ENCODE assay signal across 25 cellular contexts in genomic region chr19:35351441-35352176, GRCh38. TPM values are rescaled to one million over a fixed set of nuclear protein-coding genes. Genes with fewer than 3 reads are reported as not detected.
DNase-seq lines count a peak whose midpoint lies in the region; ATAC-seq, FAIRE-seq and TF ChIP-seq lines count a peak whose summit lies in the region.
"Had no signal": no experiment of that assay in that cellular context is flagged by ENCODE, and none has a peak within 500 bp of the region (broad histone marks: within the 10 kb centered on the region; RNA-seq: fewer than 3 reads in every experiment).

No MANE protein-coding gene starts in this region.

- TF ChIP-seq CTCF in GM12878 (IDR thresholded peaks at IDR 0.05 in 2 of 3, conservative IDR thresholded peaks at IDR 0.05 in 1 of 3; ENCODE audit: control insufficient read depth in 2 of 3, extremely low read depth in 1 of 3, insufficient read depth in 1 of 3, low read depth in 3 of 3, low read length in 3 of 3) (no peak), lower lobe of right lung (IDR thresholded peaks at IDR 0.05) (no peak), type B pancreatic cell (conservative IDR thresholded peaks at IDR 0.05) (no peak)

- POLR2A ChIA-PET in GM12878 (lab: Charles Lee): interaction anchor here (3.7 to 5.5 kb wide), 2 partner anchors 67 to 117 kb away, joined by 30 to 35 read pairs; no protein-coding TSS in a partner anchor

- no peaks in the 10 kb centered on the region for H4K20me1 ChIP-seq in GM12878 (ENCODE audit: control insufficient read depth, insufficient read depth)

- in situ Hi-C loops in GM12878 (cut with MboI): no loop called here

- ATAC-seq in GM12878: no peak
- ATAC-seq in lower lobe of right lung: peak in 1 of 2 donors; percentile 20
- no peak for ATAC-seq in HG03565 (IDR thresholded peaks at IDR 0.05; ENCODE audit: unreplicated experiment)

- no peak overlapping the region for H3K4me3 ChIP-seq in GM12878
- no peak overlapping the region for H3K4me3 ChIP-seq in lower lobe of right lung
- H3K4me3 ChIP-seq: skin epidermis had no signal

- FAIRE-seq in GM12878 (lab: Jason Lieb, UNC): no peak
- FAIRE-seq: astrocyte, endometrium had no signal

- no peaks in the 10 kb centered on the region for H3K9me3 Mint-ChIP-seq in type B pancreatic cell
- H3K9me3 Mint-ChIP-seq: activated naive CD4-positive, alpha-beta T cell treated with anti-CD3 and anti-CD28 coated beads for 36 hours; immature natural killer cell had no signal

- H3K36me3 Mint-ChIP-seq in type B pancreatic cell: no peaks in the 10 kb centered on the region
- H3K36me3 Mint-ChIP-seq: immature natural killer cell had no signal

- peaks cover 18% of the 10 kb centered on the region for H3K27me3 Mint-ChIP-seq in type B pancreatic cell
- H3K27me3 Mint-ChIP-seq: naive B cell had no signal

- H3K4me1 ChIP-seq in GM12878 (ENCODE audit: control insufficient read depth, insufficient read depth, low read length): peaks cover 53% of the 10 kb centered on the region
- H3K4me1 ChIP-seq in lower lobe of right lung: peaks cover 13% of the 10 kb centered on the region

- no peak overlapping the region for H3K4me2 ChIP-seq in GM12878 (ENCODE audit: control insufficient read depth, insufficient read depth)

- 93% methylated on average over 47 of the region's 47 CpGs for WGBS in GM12878 (ENCODE audit: insufficient coverage, insufficient replicate concordance, low lambda C conversion rate, missing lambda C conversion rate)

- TF ChIP-seq RAD21 in GM12878 (IDR thresholded peaks at IDR 0.05; ENCODE audit: insufficient read depth, low read depth, low read length): no peak

- CTCF ChIA-PET in GM12878 (lab: Yijun Ruan, JAX): interaction anchor here (0.6 to 6.7 kb wide), 12 partner anchors 12 to 648 kb away, joined by 3 to 168 read pairs (median 4); no protein-coding TSS in a partner anchor

- DNase-seq in activated effector memory CD4-positive, alpha-beta T cell treated with anti-CD3 and anti-CD28 coated beads, Interleukin-2, amount 50 U/mL, for 16 hours: peak; percentile 61
- DNase-seq in activated effector memory CD4-positive, alpha-beta T cell treated with Interleukin-2 at 50 U/mL for 16 hours: no peak
- no peak for DNase-seq in GM12878 (ENCODE audit: low read depth, low spot score)
- DNase-seq in lower lobe of right lung: peak; percentile 45
- peak; percentile 69 for DNase-seq in type B pancreatic cell (ENCODE audit: extremely low spot score, unreplicated experiment)
- DNase-seq in SW480 (ENCODE audit: low spot score): no peak
- no peak for DNase-seq in mucosa of gallbladder (ENCODE audit: low spot score)
- DNase-seq: activated CD4-positive, alpha-beta T cell treated with anti-CD3 and anti-CD28 coated beads for 1 hour; activated naive CD4-positive, alpha-beta T cell treated with anti-CD3 and anti-CD28 coated beads for 36 hours; DMS153; immature natural killer cell; naive B cell; NCI-H1092; NCI-H2081 treated with DMSO at 0.1 percent for 48 hours; NK-92 treated with Interleukin-12 subunit alpha and Interleukin-12 subunit beta, amount 100 ng/mL, for 24 hours; RPMI8226; stimulated activated CD4-positive, alpha-beta T cell treated with anti-CD3 and anti-CD28 coated beads, Interleukin-4, amount 100 ng/mL, for 24 hours; substantia nigra had no signal

- RAD21 ChIA-PET in GM12878 (lab: Charles Lee; ENCODE audit: unreplicated experiment): interaction anchor here (0.8 to 6.8 kb wide), 8 partner anchors 19 to 143 kb away, joined by 3 to 109 read pairs (median 24); no protein-coding TSS in a partner anchor

- no TSS peak for BruUV-seq in GM12878 (replicated peaks; lab: Mats Ljungman, UMichigan)

- TF ChIP-seq POLR2A in GM12878 (IDR thresholded peaks at IDR 0.05; ENCODE audit: low read depth, low read length): peak; percentile 46

- no peaks in the 10 kb centered on the region for H3K36me3 ChIP-seq in GM12878 (ENCODE audit: control insufficient read depth in 2 of 2, insufficient read depth in 2 of 2, low read length in 1 of 2)
- H3K36me3 ChIP-seq in lower lobe of right lung: no peaks in the 10 kb centered on the region

- H3K27ac ChIP-seq in GM12878 (ENCODE audit: control insufficient read depth, insufficient read depth) (no peak overlapping the region), lower lobe of right lung (no peak overlapping the region)

- H2AFZ ChIP-seq in GM12878 (ENCODE audit: control insufficient read depth, low read depth, low read length): no peak overlapping the region

- H3K9me3 ChIP-seq in GM12878 (replicated peaks; ENCODE audit: control insufficient read depth, insufficient read depth, low read length) (no peaks in the 10 kb centered on the region), lower lobe of right lung (no peaks in the 10 kb centered on the region)

- no peak overlapping the region for H3K4me3 Mint-ChIP-seq in type B pancreatic cell
- H3K4me3 Mint-ChIP-seq: activated naive CD4-positive, alpha-beta T cell treated with anti-CD3 and anti-CD28 coated beads for 36 hours; immature natural killer cell had no signal

- H3K27me3 ChIP-seq in GM12878 (replicated peaks in 1 of 2; ENCODE audit: control insufficient read depth in 2 of 2, insufficient read depth in 2 of 2, low read length in 1 of 2) (no peaks in the 10 kb centered on the region), lower lobe of right lung (ENCODE audit: low read depth) (peaks cover 16% of the 10 kb centered on the region)

- H3K9ac ChIP-seq in GM12878 (ENCODE audit: control insufficient read depth, insufficient read depth, low read length): no peak overlapping the region

- SMC1A ChIA-PET in GM12878 (lab: Charles Lee; ENCODE audit: uncharacterized antibody, unreplicated experiment): interaction anchor here (0.8 to 7.7 kb wide), 13 partner anchors 18 to 210 kb away, joined by 3 to 152 read pairs (median 14); partner anchors contain the start of gene CD22

- H3K27ac Mint-ChIP-seq in type B pancreatic cell: no peak overlapping the region
- H3K27ac Mint-ChIP-seq: immature natural killer cell had no signal

- intact Hi-C loops in GM12878 (cut with micrococcal nuclease; ENCODE audit: unreplicated experiment) (loop anchor here (1.0 to 2.0 kb wide), 5 partner anchors 50 to 144 kb away; no protein-coding TSS in a partner anchor), lower lobe of right lung (cut with DNase I) (no loop called here)

- no peak for TF ChIP-seq EP300 in GM12878 (IDR thresholded peaks at IDR 0.05; ENCODE audit: borderline replicate concordance in 1 of 2, control insufficient read depth in 1 of 2, low read depth in 2 of 2, low read length in 2 of 2)

- H3K79me2 ChIP-seq in GM12878 (ENCODE audit: control insufficient read depth, insufficient read depth, low read length): no peaks in the 10 kb centered on the region

- H3K4me1 Mint-ChIP-seq in type B pancreatic cell (ENCODE audit: unreplicated experiment): peaks cover 14% of the 10 kb centered on the region

RNA-seq across cellular contexts. Expression of gene FFAR1, which starts 3.9 kb away (rescaled TPM):
- 4.1 and 5.1 TPM in 2 replicates for total RNA-seq in GM12878 (2013; cell fraction: nucleolus; rRNA removed)
- 0.27 and 0.28 TPM in 2 replicates for total RNA-seq in GM12878 (2014; rRNA removed)
- 0.13 TPM in 1 of 2 replicates, not detected in the other for total RNA-seq in GM12878 (2014; rRNA removed; fragmentation: Illumina TruSeq; extraction: Trizol)
- total RNA-seq in GM12878 (2021): 0.43 and 0.62 TPM in 2 replicates
- 0.92 TPM for polyA plus RNA-seq in GM12878 (2011; ENCODE audit: low read depth)
- 0.13 and 0.15 TPM in 2 replicates for polyA plus RNA-seq in GM12878 (2011; rRNA removed)
- polyA plus RNA-seq in GM12878 (2011; cell fraction: cytosol; rRNA removed): 0.19 and 0.28 TPM in 2 replicates
- 1.5 TPM in 2 replicates for polyA plus RNA-seq in GM12878 (2011; cell fraction: nucleus; rRNA removed)
- 0.49 and 1.6 TPM in 2 replicates for polyA plus RNA-seq in GM12878 (2012)
- polyA plus RNA-seq in GM12878 (2014; fragmentation: Illumina TruSeq; extraction: Trizol): 0.10 TPM in 1 of 2 replicates, not detected in the other
- under 1 TPM; 0.05 to 0.07 TPM for polyA plus RNA-seq in GM12878 (2014; fragmentation: Nextera tagmentation; extraction: Ambion mirVana)
- 0.32 and 0.51 TPM in 2 replicates for polyA plus RNA-seq in GM12878 (2014; rRNA removed)
- not detected for polyA plus RNA-seq in GM12878 (2016; fragmentation: Nextera tagmentation; extraction: Ambion mirVana)
- 0.26 TPM in 1 of 2 replicates, not detected in the other for polyA minus RNA-seq in GM12878 (2011; rRNA and poly(A)+ RNA removed)
- not detected in 2 replicates for polyA minus RNA-seq in GM12878 (2011; cell fraction: cytosol; rRNA and poly(A)+ RNA removed)
- 0.24 and 0.77 TPM in 2 replicates for polyA minus RNA-seq in GM12878 (2011; cell fraction: nucleus; rRNA and poly(A)+ RNA removed)
- not detected for total RNA-seq in lower lobe of right lung
- 2.1 and 2.7 TPM in 2 replicates for total RNA-seq in type B pancreatic cell (ENCODE audit: low replicate concordance)
- not detected for total RNA-seq in mucosa of gallbladder
- total RNA-seq: astrocyte, cerebellum, lung microvascular endothelial cell, NCI-H460 had no signal
- polyA plus RNA-seq: immature natural killer cell had no signal

RNA-seq across cellular contexts. Expression of gene FFAR3, which starts 6.7 kb away (rescaled TPM):
- 0.42 and 0.44 TPM in 2 replicates for total RNA-seq in GM12878 (2013; cell fraction: nucleolus; rRNA removed)
- total RNA-seq in GM12878 (2014; rRNA removed): not detected in 2 replicates
- not detected in 2 replicates for total RNA-seq in GM12878 (2014; rRNA removed; fragmentation: Illumina TruSeq; extraction: Trizol)
- total RNA-seq in GM12878 (2021): 0.18 TPM in 1 of 2 replicates, not detected in the other
- polyA plus RNA-seq in GM12878 (2011; ENCODE audit: low read depth): not detected
- polyA plus RNA-seq in GM12878 (2011; rRNA removed): not detected in 2 replicates
- not detected in 2 replicates for polyA plus RNA-seq in GM12878 (2011; cell fraction: cytosol; rRNA removed)
- 0.12 and 0.36 TPM in 2 replicates for polyA plus RNA-seq in GM12878 (2011; cell fraction: nucleus; rRNA removed)
- 0.15 TPM in 1 of 2 replicates, not detected in the other for polyA plus RNA-seq in GM12878 (2012)
- polyA plus RNA-seq in GM12878 (2014; fragmentation: Illumina TruSeq; extraction: Trizol): 0.15 TPM in 1 of 2 replicates, not detected in the other
- not detected for polyA plus RNA-seq in GM12878 (2014; fragmentation: Nextera tagmentation; extraction: Ambion mirVana)
- not detected in 2 replicates for polyA plus RNA-seq in GM12878 (2014; rRNA removed)
- polyA plus RNA-seq in GM12878 (2016; fragmentation: Nextera tagmentation; extraction: Ambion mirVana): not detected
- not detected in 2 replicates for polyA minus RNA-seq in GM12878 (2011; rRNA and poly(A)+ RNA removed)
- polyA minus RNA-seq in GM12878 (2011; cell fraction: cytosol; rRNA and poly(A)+ RNA removed): not detected in 2 replicates
- not detected in 2 replicates for polyA minus RNA-seq in GM12878 (2011; cell fraction: nucleus; rRNA and poly(A)+ RNA removed)
- not detected for total RNA-seq in lower lobe of right lung
- total RNA-seq in type B pancreatic cell (ENCODE audit: low replicate concordance): 0.34 and 0.45 TPM in 2 replicates
- 0.29 TPM for total RNA-seq in mucosa of gallbladder
- total RNA-seq: astrocyte, cerebellum, NCI-H460 had no signal
- polyA plus RNA-seq: immature natural killer cell had no signal

RNA-seq across cellular contexts. Expression of gene GPR42, which starts 19.3 kb away (rescaled TPM):
- not detected in 2 replicates for total RNA-seq in GM12878 (2013; cell fraction: nucleolus; rRNA removed)
- total RNA-seq in GM12878 (2014; rRNA removed) (not detected in 2 replicates), GM12878 (2014; rRNA removed; fragmentation: Illumina TruSeq; extraction: Trizol) (not detected in 2 replicates), GM12878 (2021) (0.13 TPM in 1 of 2 replicates, not detected in the other), lower lobe of right lung (not detected), type B pancreatic cell (ENCODE audit: low replicate concordance) (not detected in 2 replicates), mucosa of gallbladder (not detected)
- polyA plus RNA-seq in GM12878 (2011; ENCODE audit: low read depth): not detected
- polyA plus RNA-seq in GM12878 (2011; rRNA removed) (not detected in 2 replicates), GM12878 (2014; fragmentation: Illumina TruSeq; extraction: Trizol) (not detected in 2 replicates), GM12878 (2014; fragmentation: Nextera tagmentation; extraction: Ambion mirVana) (not detected), GM12878 (2014; rRNA removed) (not detected in 2 replicates), GM12878 (2016; fragmentation: Nextera tagmentation; extraction: Ambion mirVana) (not detected)
- polyA plus RNA-seq in GM12878 (2011; cell fraction: cytosol; rRNA removed): not detected in 2 replicates
- 0.10 TPM in 1 of 2 replicates, not detected in the other for polyA plus RNA-seq in GM12878 (2011; cell fraction: nucleus; rRNA removed)
- 0.25 TPM in 1 of 2 replicates, not detected in the other for polyA plus RNA-seq in GM12878 (2012)
- polyA minus RNA-seq in GM12878 (2011; rRNA and poly(A)+ RNA removed): not detected in 2 replicates
- not detected in 2 replicates for polyA minus RNA-seq in GM12878 (2011; cell fraction: cytosol; rRNA and poly(A)+ RNA removed)
- polyA minus RNA-seq in GM12878 (2011; cell fraction: nucleus; rRNA and poly(A)+ RNA removed): not detected in 2 replicates
- total RNA-seq: astrocyte, cerebellum, lung microvascular endothelial cell, NCI-H460 had no signal
- polyA plus RNA-seq: immature natural killer cell had no signal

RNA-seq across cellular contexts. Expression of gene CD22, which starts 22.6 kb away (rescaled TPM):
- total RNA-seq in GM12878 (2013; cell fraction: nucleolus; rRNA removed): 1,882 and 2,109 TPM in 2 replicates
- total RNA-seq in GM12878 (2014; rRNA removed) (238 and 245 TPM in 2 replicates), GM12878 (2014; rRNA removed; fragmentation: Illumina TruSeq; extraction: Trizol) (124 and 140 TPM in 2 replicates), GM12878 (2021) (261 and 294 TPM in 2 replicates), lower lobe of right lung (19.1 TPM), type B pancreatic cell (ENCODE audit: low replicate concordance) (0.92 and 2.1 TPM in 2 replicates), mucosa of gallbladder (4.2 TPM)
- 284 TPM for polyA plus RNA-seq in GM12878 (2011; ENCODE audit: low read depth)
- polyA plus RNA-seq in GM12878 (2011; rRNA removed) (216 and 271 TPM in 2 replicates), GM12878 (2014; fragmentation: Illumina TruSeq; extraction: Trizol) (288 and 344 TPM in 2 replicates), GM12878 (2014; fragmentation: Nextera tagmentation; extraction: Ambion mirVana) (10 to 100 TPM; 23.0 to 24.4 TPM), GM12878 (2014; rRNA removed) (316 and 325 TPM in 2 replicates), GM12878 (2016; fragmentation: Nextera tagmentation; extraction: Ambion mirVana) (10 to 100 TPM; 78.2 to 81.0 TPM)
- polyA plus RNA-seq in GM12878 (2011; cell fraction: cytosol; rRNA removed): 276 and 316 TPM in 2 replicates
- polyA plus RNA-seq in GM12878 (2011; cell fraction: nucleus; rRNA removed): 443 and 480 TPM in 2 replicates
- polyA plus RNA-seq in GM12878 (2012): 310 and 327 TPM in 2 replicates
- polyA minus RNA-seq in GM12878 (2011; rRNA and poly(A)+ RNA removed): 482 and 491 TPM in 2 replicates
- 141 and 142 TPM in 2 replicates for polyA minus RNA-seq in GM12878 (2011; cell fraction: cytosol; rRNA and poly(A)+ RNA removed)
- 170 and 251 TPM in 2 replicates for polyA minus RNA-seq in GM12878 (2011; cell fraction: nucleus; rRNA and poly(A)+ RNA removed)
- total RNA-seq: astrocyte, cerebellum, lung microvascular endothelial cell, NCI-H460 had no signal

RNA-seq across cellular contexts. Expression of gene MAG, which starts 59.6 kb away (rescaled TPM):
- total RNA-seq in GM12878 (2013; cell fraction: nucleolus; rRNA removed): 1.0 and 2.8 TPM in 2 replicates
- total RNA-seq in GM12878 (2014; rRNA removed) (0.11 and 0.17 TPM in 2 replicates), GM12878 (2014; rRNA removed; fragmentation: Illumina TruSeq; extraction: Trizol) (0.05 and 0.09 TPM in 2 replicates), GM12878 (2021) (0.27 and 0.56 TPM in 2 replicates), lower lobe of right lung (not detected), type B pancreatic cell (ENCODE audit: low replicate concordance) (2.1 TPM in 1 of 2 replicates, not detected in the other), mucosa of gallbladder (not detected)
- polyA plus RNA-seq in GM12878 (2011; ENCODE audit: low read depth): not detected
- polyA plus RNA-seq in GM12878 (2011; rRNA removed) (0.03 and 0.23 TPM in 2 replicates), GM12878 (2014; fragmentation: Illumina TruSeq; extraction: Trizol) (0.06 TPM in 2 replicates), GM12878 (2014; fragmentation: Nextera tagmentation; extraction: Ambion mirVana) (not detected), GM12878 (2014; rRNA removed) (0.63 and 0.82 TPM in 2 replicates), GM12878 (2016; fragmentation: Nextera tagmentation; extraction: Ambion mirVana) (under 1 TPM; 0.16 to 0.23 TPM)
- 0.10 and 0.13 TPM in 2 replicates for polyA plus RNA-seq in GM12878 (2011; cell fraction: cytosol; rRNA removed)
- 0.26 and 0.28 TPM in 2 replicates for polyA plus RNA-seq in GM12878 (2011; cell fraction: nucleus; rRNA removed)
- 0.11 TPM in 1 of 2 replicates, not detected in the other for polyA plus RNA-seq in GM12878 (2012)
- polyA minus RNA-seq in GM12878 (2011; rRNA and poly(A)+ RNA removed): 0.10 and 0.22 TPM in 2 replicates
- 0.53 TPM in 1 of 2 replicates, not detected in the other for polyA minus RNA-seq in GM12878 (2011; cell fraction: cytosol; rRNA and poly(A)+ RNA removed)
- not detected in 2 replicates for polyA minus RNA-seq in GM12878 (2011; cell fraction: nucleus; rRNA and poly(A)+ RNA removed)
- total RNA-seq: astrocyte, lung microvascular endothelial cell, NCI-H460 had no signal
- polyA plus RNA-seq: immature natural killer cell had no signal

Comparison
In these comparisons a context has a peak if more than half of its experiments do, and no peak if none do; other contexts are left out.
1. DNase-seq: peak in activated effector memory CD4-positive, alpha-beta T cell treated with anti-CD3 and anti-CD28 coated beads, Interleukin-2, amount 50 U/mL, for 16 hours (single experiment), lower lobe of right lung (single experiment) and type B pancreatic cell (single experiment); none in activated effector memory CD4-positive, alpha-beta T cell treated with Interleukin-2 at 50 U/mL for 16 hours (single experiment), GM12878 (single experiment), SW480 (single experiment) and mucosa of gallbladder (single experiment).